In genomic region chr1:150572918-150573647, GRCh38 we compare ENCODE assay signal across 9 cellular contexts. TPM values are rescaled to one million over a fixed set of nuclear protein-coding genes. Genes with fewer than 3 reads are reported as not detected.
A peak's percentile ranks its signal among the peaks of the same experiment; 100 is the strongest.
DNase-seq lines count a peak whose midpoint lies in the region; ATAC-seq and TF ChIP-seq lines count a peak whose summit lies in the region.
"Had no signal": no experiment of that assay in that cellular context is flagged by ENCODE, and none has a peak within 500 bp of the region (broad histone marks: within the 10 kb centered on the region; RNA-seq: fewer than 3 reads in every experiment).

No MANE protein-coding gene starts in this region.

- CTCF ChIA-PET in AG04450 (lab: Charles Lee) (interaction anchor here (0.7 to 4.5 kb wide), 4 partner anchors 13 to 350 kb away, joined by 3 to 47 read pairs (median 4); no protein-coding TSS in a partner anchor), HEK293T (lab: Yijun Ruan, JAX) (no interaction called here)

- in situ Hi-C loops in astrocyte of the spinal cord (cut with HindIII; ENCODE audit: low sequenced_read_pairs): no loop called here

- no peaks in the 10 kb centered on the region for H3K36me3 ChIP-seq in testis (ENCODE audit: low read depth, missing control alignments)

- POLR2A ChIA-PET in AG04450 (lab: Yijun Ruan, JAX): interaction anchor here (0.5 to 1.3 kb wide), 8 partner anchors 9 to 643 kb away, joined by 3 to 12 read pairs (median 4); partner anchors contain the start of gene ENSA
- POLR2A ChIA-PET in HEK293T (lab: Yijun Ruan, JAX): interaction anchor here (0.6 to 1.1 kb wide), 2 partner anchors 10 to 41 kb away, joined by 3 to 5 read pairs; no protein-coding TSS in a partner anchor

- H3K27ac ChIP-seq in AG04450 (ENCODE audit: low read depth, low read length) (no peak overlapping the region), testis (peak overlapping the region in 1 of 2 donors; percentile 97)

- TF ChIP-seq POLR2A in testis (IDR thresholded peaks at IDR 0.05): no peak

- ATAC-seq in HG03520 (IDR thresholded peaks at IDR 0.05; ENCODE audit: unreplicated experiment): no peak

- H3K4me3 ChIP-seq in AG04450 (ENCODE audit: low read depth, low read length): peak overlapping the region; percentile 20
- no peak overlapping the region for H3K4me3 ChIP-seq in astrocyte of the spinal cord (ENCODE audit: low read depth, low read length)
- peak overlapping the region; percentile 5 for H3K4me3 ChIP-seq in mononuclear cell (ENCODE audit: low read length)
- H3K4me3 ChIP-seq in testis: no peak overlapping the region

- intact Hi-C loops in testis (cut with DNase I; ENCODE audit: low total_unique reads): no loop called here

- 52 to 53% methylated on average over 4 of the region's 4 CpGs for WGBS in testis, 2 donors

- H3K9me3 ChIP-seq in AG04450 (ENCODE audit: control insufficient read depth, insufficient read depth, low read length) (no peaks in the 10 kb centered on the region; the same call in 1 of the 2 replicates), mononuclear cell (ENCODE audit: low read depth, low read length) (no peaks in the 10 kb centered on the region), testis (no peaks in the 10 kb centered on the region)

- H3K4me1 ChIP-seq in mononuclear cell (ENCODE audit: insufficient read depth, low read length): peaks cover 79% of the 10 kb centered on the region
- H3K4me1 ChIP-seq in testis: peaks cover 52% of the 10 kb centered on the region

- H3K27me3 ChIP-seq in AG04450 (ENCODE audit: control insufficient read depth, insufficient read depth, low read length) (no peaks in the 10 kb centered on the region), mononuclear cell (ENCODE audit: insufficient read depth, low read length) (no peaks in the 10 kb centered on the region), testis (no peaks in the 10 kb centered on the region)

- TF ChIP-seq CTCF in AG04450 (IDR thresholded peaks at IDR 0.05; ENCODE audit: low read depth, low read length): no peak
- TF ChIP-seq CTCF in astrocyte of the spinal cord (IDR thresholded peaks at IDR 0.05; ENCODE audit: low read depth, low read length): no peak
- no peak for TF ChIP-seq CTCF in testis (IDR thresholded peaks at IDR 0.05)

- DNase-seq in AG04450 (ENCODE audit: low read depth, low spot score) (no peak), HT-29 (ENCODE audit: low spot score) (peak; percentile 26), astrocyte of the spinal cord (ENCODE audit: low read depth, low spot score) (peak; percentile 37), HEK293T (ENCODE audit: extremely low spot score) (no peak), testis (no peak), mesenteric fat pad (ENCODE audit: low spot score) (no peak)
- DNase-seq: amniotic stem cell had no signal

TF ChIP-seq in HEK293T, 16 proteins besides CTCF, POLR2A, EP300 and RAD21:
- TF ChIP-seq FOXM1 (IDR thresholded peaks at IDR 0.05; ENCODE audit: borderline replicate concordance) (no peak), BHLHE40 (IDR thresholded peaks at IDR 0.05; ENCODE audit: borderline replicate concordance) (no peak), ARNT (IDR thresholded peaks at IDR 0.05) (no peak), SP1 (IDR thresholded peaks at IDR 0.05) (no peak), FOXK2 (IDR thresholded peaks at IDR 0.05) (no peak), SUZ12 (IDR thresholded peaks at IDR 0.05) (no peak), FOXA1 (IDR thresholded peaks at IDR 0.05) (no peak), HDGF (IDR thresholded peaks at IDR 0.05; ENCODE audit: borderline replicate concordance) (no peak), ZNF384 (IDR thresholded peaks at IDR 0.05) (no peak), LEF1 (IDR thresholded peaks at IDR 0.05; ENCODE audit: borderline replicate concordance) (no peak), ELF4 (IDR thresholded peaks at IDR 0.05) (no peak)

RNA-seq across cellular contexts. Expression of gene MCL1, which starts 6.3 kb away (rescaled TPM):
- polyA plus RNA-seq in AG04450 (2011; rRNA removed) (107 and 138 TPM in 2 replicates), testis (ENCODE audit: insufficient read depth, low read depth, low replicate concordance) (112 TPM)
- 160 and 170 TPM in 2 replicates for polyA minus RNA-seq in AG04450 (2011; rRNA and poly(A)+ RNA removed)
- 329 and 338 TPM in 2 replicates for total RNA-seq in HT-29 (2014; rRNA removed; shearing (Covaris generic))
- total RNA-seq in mononuclear cell (1,412 TPM), testis (100 to 1,000 TPM in 1 of 2 donors, 10 to 100 TPM in 1; 94.1 to 111 TPM), mesenteric fat pad (697 TPM)

RNA-seq across cellular contexts. Expression of gene ADAMTSL4, which starts 23.9 kb away (rescaled TPM):
- 4.2 and 4.9 TPM in 2 replicates for polyA plus RNA-seq in AG04450 (2011; rRNA removed)
- 3.0 and 3.8 TPM in 2 replicates for polyA minus RNA-seq in AG04450 (2011; rRNA and poly(A)+ RNA removed)
- total RNA-seq in HT-29 (2014; rRNA removed; shearing (Covaris generic)): not detected in 2 replicates
- total RNA-seq in mononuclear cell: 3.3 TPM
- total RNA-seq in testis: 1 to 10 TPM; 8.9 to 10.0 TPM
- 14.2 TPM for polyA plus RNA-seq in testis (ENCODE audit: insufficient read depth, low read depth, low replicate concordance)
- total RNA-seq in mesenteric fat pad: 76.4 TPM

RNA-seq across cellular contexts. Expression of gene ENSA, which starts 56.3 kb away (rescaled TPM):
- polyA plus RNA-seq in AG04450 (2011; rRNA removed) (40.7 and 53.7 TPM in 2 replicates), testis (ENCODE audit: insufficient read depth, low read depth, low replicate concordance) (104 TPM)
- 25.8 and 26.7 TPM in 2 replicates for polyA minus RNA-seq in AG04450 (2011; rRNA and poly(A)+ RNA removed)
- total RNA-seq in HT-29 (2014; rRNA removed; shearing (Covaris generic)): 163 and 200 TPM in 2 replicates
- total RNA-seq in mononuclear cell (147 TPM), testis (10 to 100 TPM; 76.5 to 84.5 TPM), mesenteric fat pad (138 TPM)

RNA-seq across cellular contexts. Expression of gene FALEC, which starts 57.5 kb away (rescaled TPM):
- not detected in 2 replicates for polyA plus RNA-seq in AG04450 (2011; rRNA removed)
- not detected in 2 replicates for polyA minus RNA-seq in AG04450 (2011; rRNA and poly(A)+ RNA removed)
- not detected in 2 replicates for total RNA-seq in HT-29 (2014; rRNA removed; shearing (Covaris generic))
- not detected for total RNA-seq in mononuclear cell
- total RNA-seq in testis: 1 to 10 TPM in 1 of 2 donors, not detected in 1; 1.3 TPM
- not detected for polyA plus RNA-seq in testis (ENCODE audit: insufficient read depth, low read depth, low replicate concordance)
- total RNA-seq in mesenteric fat pad: not detected

Comparison
In these comparisons a context has a peak if more than half of its experiments do, and no peak if none do; other contexts are left out.
1. DNase-seq: peak in HT-29 (single experiment) and astrocyte of the spinal cord (single experiment); none in AG04450 (single experiment), HEK293T (single experiment), testis (single experiment) and mesenteric fat pad (single experiment).
2. H3K4me3 ChIP-seq: peak in AG04450 (single experiment) and mononuclear cell (single experiment); none in astrocyte of the spinal cord (single experiment) and testis (0 of 2).